8 cellular contexts compared by ENCODE assay signal in genomic region chr5:143395638-143396352, GRCh38. TPM values are rescaled to one million over a fixed set of nuclear protein-coding genes. Genes with fewer than 3 reads are reported as not detected.
DNase-seq lines count a peak whose midpoint lies in the region; ATAC-seq and TF ChIP-seq lines count a peak whose summit lies in the region.

No MANE protein-coding gene starts in this region.

- peak overlapping the region; percentile 91 for H3K4me3 ChIP-seq in AG10803 (ENCODE audit: low read length)
- H3K4me3 ChIP-seq in NB4 (ENCODE audit: low read depth, low read length): peak overlapping the region; percentile 95
- peak overlapping the region; percentile 10 for H3K4me3 ChIP-seq in fibroblast of villous mesenchyme (ENCODE audit: low read depth, low read length)

- DNase-seq in AG10803 (ENCODE audit: low read depth) (no peak), NB4 (ENCODE audit: low read depth) (no peak), fibroblast of villous mesenchyme (ENCODE audit: low read depth) (no peak), GOT3 (lab: John Stamatoyannopoulos, UW) (no peak), kidney glomerular epithelial cell (lab: John Stamatoyannopoulos, UW) (no peak), left cardiac atrium (no peak)

- TF ChIP-seq POLR2A in NB4 (IDR thresholded peaks at IDR 0.05; ENCODE audit: extremely low read depth, insufficient read length): no peak

- no peak for TF ChIP-seq CTCF in AG10803 (conservative IDR thresholded peaks at IDR 0.05; ENCODE audit: low read length)
- TF ChIP-seq CTCF in NB4 (IDR thresholded peaks at IDR 0.05; ENCODE audit: low read depth, low read length): no peak
- TF ChIP-seq CTCF in fibroblast of villous mesenchyme (IDR thresholded peaks at IDR 0.05; ENCODE audit: insufficient read depth, low read depth, low read length): no peak

- ATAC-seq in GM19463 (IDR thresholded peaks at IDR 0.05; ENCODE audit: unreplicated experiment): peak; percentile 47
- no peak for ATAC-seq in HG02588 (IDR thresholded peaks at IDR 0.05; ENCODE audit: unreplicated experiment)
- no peak for ATAC-seq in left cardiac atrium

- intact Hi-C loops in left cardiac atrium (cut with DNase I): loop anchor here in 1 of 2 donors (5.0 kb wide), 1 partner anchor 68 kb away; no protein-coding TSS in a partner anchor

RNA-seq across cellular contexts. Expression of gene NR3C1, which starts 7.7 kb away (rescaled TPM):
- total RNA-seq in fibroblast of villous mesenchyme (44.8 and 55.7 TPM in 2 replicates), left cardiac atrium (10 to 100 TPM; 39.0 to 51.7 TPM)

Comparison
In these comparisons a context has a peak if more than half of its experiments do, and no peak if none do; other contexts are left out.
1. H3K4me3 ChIP-seq: peak in every context shown above with its lines; median percentile 95 in NB4; 91 in AG10803; 10 in fibroblast of villous mesenchyme.